In genomic region chr16:69424935-69425784, GRCh38 we compare ENCODE assay signal across 8 cellular contexts. TPM values are rescaled to one million over a fixed set of nuclear protein-coding genes. Genes with fewer than 3 reads are reported as not detected.
A peak's percentile ranks its signal among the peaks of the same experiment; 100 is the strongest.
DNase-seq lines count a peak whose midpoint lies in the region; ATAC-seq, FAIRE-seq and TF ChIP-seq lines count a peak whose summit lies in the region.

No MANE protein-coding gene starts in this region.

- no peak for FAIRE-seq in bronchial epithelial cell (lab: Jason Lieb, UNC)

- peaks cover 7% of the 10 kb centered on the region for H3K36me3 ChIP-seq in bronchial epithelial cell (ENCODE audit: control insufficient read depth, insufficient read depth, low read length)
- H3K36me3 ChIP-seq in mucosa of rectum (ENCODE audit: control insufficient read depth in 2 of 2, insufficient read depth in 2 of 2, low read length in 2 of 2): peaks cover 16 to 27% of the 10 kb centered on the region in 2 donors

- ATAC-seq in GM21390 (IDR thresholded peaks at IDR 0.05; ENCODE audit: unreplicated experiment): no peak

- peak overlapping the region; percentile 76 to 95 for H3K9ac ChIP-seq in mucosa of rectum (ENCODE audit: low read depth in 1 of 2, low read length in 2 of 2)

- peaks cover 6 to 10% of the 10 kb centered on the region in 2 donors for H3K4me1 ChIP-seq in mucosa of rectum (ENCODE audit: control insufficient read depth in 2 of 2, insufficient read depth in 2 of 2, low read length in 2 of 2)

- no peak for TF ChIP-seq CTCF in GM12864 (IDR thresholded peaks at IDR 0.05; ENCODE audit: low read depth, low read length, missing control alignments)
- TF ChIP-seq CTCF in LNCaP clone FGC (IDR thresholded peaks at IDR 0.05; ENCODE audit: control insufficient read depth, extremely low read depth, insufficient read depth): no peak
- TF ChIP-seq CTCF in bronchial epithelial cell (IDR thresholded peaks at IDR 0.05; ENCODE audit: insufficient read depth, low read length, severe bottlenecking): no peak

- DNase-seq in GM12864 (ENCODE audit: low read depth): peak; percentile 31
- DNase-seq in LNCaP clone FGC (ENCODE audit: low read depth): no peak
- DNase-seq in bronchial epithelial cell (ENCODE audit: low read depth): no peak
- DNase-seq in COLO829 (ENCODE audit: low spot score): no peak
- DNase-seq in OCI-M2 (lab: John Stamatoyannopoulos, UW; ENCODE audit: unreplicated experiment): no peak
- no peak for DNase-seq in mucosa of gallbladder (ENCODE audit: low spot score)

- no peaks in the 10 kb centered on the region for H3K27me3 ChIP-seq in bronchial epithelial cell (ENCODE audit: control insufficient read depth, insufficient read depth, low read length)
- H3K27me3 ChIP-seq in mucosa of rectum (ENCODE audit: control insufficient read depth in 2 of 2, insufficient read depth in 2 of 2, low read length in 2 of 2): no peaks in the 10 kb centered on the region

- peaks cover 0 to 4% of the 10 kb centered on the region in 2 donors for H3K9me3 ChIP-seq in mucosa of rectum (ENCODE audit: control insufficient read depth in 2 of 2, low read length in 2 of 2)

- H3K4me3 ChIP-seq in GM12864 (ENCODE audit: low read depth, low read length) (peak overlapping the region; percentile 69), LNCaP clone FGC (ENCODE audit: low read depth, low read length) (peak overlapping the region; percentile 78), bronchial epithelial cell (ENCODE audit: low read depth, low read length) (peak overlapping the region; percentile 64), mucosa of rectum (ENCODE audit: low read length in 2 of 2) (peak overlapping the region; percentile 80 to 100)

- H3K27ac ChIP-seq in mucosa of rectum (ENCODE audit: low read depth in 2 of 2, low read length in 2 of 2): peak overlapping the region; percentile 88 to 92

RNA-seq across cellular contexts. Expression of gene CYB5B, which starts 0.7 kb away (rescaled TPM):
- total RNA-seq in bronchial epithelial cell (39.2 and 42.8 TPM in 2 replicates), mucosa of gallbladder (84.7 TPM)

RNA-seq across cellular contexts. Expression of gene TERF2, which starts 39.4 kb away (rescaled TPM):
- total RNA-seq in bronchial epithelial cell (9.1 and 10.0 TPM in 2 replicates), mucosa of gallbladder (28.6 TPM)
